Comparison of ENCODE assay signal across 1 cellular context in genomic region chr3:56917740-56918568, GRCh38.
TF ChIP-seq lines count a peak whose summit lies in the region.

No MANE protein-coding gene starts in this region.

TF ChIP-seq in GM23338, 12 proteins besides CTCF, POLR2A, EP300 and RAD21 (continued from another document):
- TF ChIP-seq, protein P1, sequence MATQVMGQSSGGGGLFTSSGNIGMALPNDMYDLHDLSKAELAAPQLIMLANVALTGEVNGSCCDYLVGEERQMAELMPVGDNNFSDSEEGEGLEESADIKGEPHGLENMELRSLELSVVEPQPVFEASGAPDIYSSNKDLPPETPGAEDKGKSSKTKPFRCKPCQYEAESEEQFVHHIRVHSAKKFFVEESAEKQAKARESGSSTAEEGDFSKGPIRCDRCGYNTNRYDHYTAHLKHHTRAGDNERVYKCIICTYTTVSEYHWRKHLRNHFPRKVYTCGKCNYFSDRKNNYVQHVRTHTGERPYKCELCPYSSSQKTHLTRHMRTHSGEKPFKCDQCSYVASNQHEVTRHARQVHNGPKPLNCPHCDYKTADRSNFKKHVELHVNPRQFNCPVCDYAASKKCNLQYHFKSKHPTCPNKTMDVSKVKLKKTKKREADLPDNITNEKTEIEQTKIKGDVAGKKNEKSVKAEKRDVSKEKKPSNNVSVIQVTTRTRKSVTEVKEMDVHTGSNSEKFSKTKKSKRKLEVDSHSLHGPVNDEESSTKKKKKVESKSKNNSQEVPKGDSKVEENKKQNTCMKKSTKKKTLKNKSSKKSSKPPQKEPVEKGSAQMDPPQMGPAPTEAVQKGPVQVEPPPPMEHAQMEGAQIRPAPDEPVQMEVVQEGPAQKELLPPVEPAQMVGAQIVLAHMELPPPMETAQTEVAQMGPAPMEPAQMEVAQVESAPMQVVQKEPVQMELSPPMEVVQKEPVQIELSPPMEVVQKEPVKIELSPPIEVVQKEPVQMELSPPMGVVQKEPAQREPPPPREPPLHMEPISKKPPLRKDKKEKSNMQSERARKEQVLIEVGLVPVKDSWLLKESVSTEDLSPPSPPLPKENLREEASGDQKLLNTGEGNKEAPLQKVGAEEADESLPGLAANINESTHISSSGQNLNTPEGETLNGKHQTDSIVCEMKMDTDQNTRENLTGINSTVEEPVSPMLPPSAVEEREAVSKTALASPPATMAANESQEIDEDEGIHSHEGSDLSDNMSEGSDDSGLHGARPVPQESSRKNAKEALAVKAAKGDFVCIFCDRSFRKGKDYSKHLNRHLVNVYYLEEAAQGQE (IDR thresholded peaks at IDR 0.05; ENCODE audit: unreplicated experiment), result no peak
- TF ChIP-seq CREB1 (CRISPR knock-in tag; IDR thresholded peaks at IDR 0.05; ENCODE audit: low read depth) (no peak), ZNF114 (CRISPR knock-in tag; IDR thresholded peaks at IDR 0.05) (no peak), JUNB (IDR thresholded peaks at IDR 0.05; ENCODE audit: unreplicated experiment) (no peak), ZNF331 (CRISPR knock-in tag; IDR thresholded peaks at IDR 0.05; ENCODE audit: low read depth) (no peak), POLR2AphosphoS5 (IDR thresholded peaks at IDR 0.05; ENCODE audit: low read depth) (no peak), EZH2 (IDR thresholded peaks at IDR 0.05; ENCODE audit: low read depth, unreplicated experiment) (no peak)
- TF ChIP-seq, protein P2, sequence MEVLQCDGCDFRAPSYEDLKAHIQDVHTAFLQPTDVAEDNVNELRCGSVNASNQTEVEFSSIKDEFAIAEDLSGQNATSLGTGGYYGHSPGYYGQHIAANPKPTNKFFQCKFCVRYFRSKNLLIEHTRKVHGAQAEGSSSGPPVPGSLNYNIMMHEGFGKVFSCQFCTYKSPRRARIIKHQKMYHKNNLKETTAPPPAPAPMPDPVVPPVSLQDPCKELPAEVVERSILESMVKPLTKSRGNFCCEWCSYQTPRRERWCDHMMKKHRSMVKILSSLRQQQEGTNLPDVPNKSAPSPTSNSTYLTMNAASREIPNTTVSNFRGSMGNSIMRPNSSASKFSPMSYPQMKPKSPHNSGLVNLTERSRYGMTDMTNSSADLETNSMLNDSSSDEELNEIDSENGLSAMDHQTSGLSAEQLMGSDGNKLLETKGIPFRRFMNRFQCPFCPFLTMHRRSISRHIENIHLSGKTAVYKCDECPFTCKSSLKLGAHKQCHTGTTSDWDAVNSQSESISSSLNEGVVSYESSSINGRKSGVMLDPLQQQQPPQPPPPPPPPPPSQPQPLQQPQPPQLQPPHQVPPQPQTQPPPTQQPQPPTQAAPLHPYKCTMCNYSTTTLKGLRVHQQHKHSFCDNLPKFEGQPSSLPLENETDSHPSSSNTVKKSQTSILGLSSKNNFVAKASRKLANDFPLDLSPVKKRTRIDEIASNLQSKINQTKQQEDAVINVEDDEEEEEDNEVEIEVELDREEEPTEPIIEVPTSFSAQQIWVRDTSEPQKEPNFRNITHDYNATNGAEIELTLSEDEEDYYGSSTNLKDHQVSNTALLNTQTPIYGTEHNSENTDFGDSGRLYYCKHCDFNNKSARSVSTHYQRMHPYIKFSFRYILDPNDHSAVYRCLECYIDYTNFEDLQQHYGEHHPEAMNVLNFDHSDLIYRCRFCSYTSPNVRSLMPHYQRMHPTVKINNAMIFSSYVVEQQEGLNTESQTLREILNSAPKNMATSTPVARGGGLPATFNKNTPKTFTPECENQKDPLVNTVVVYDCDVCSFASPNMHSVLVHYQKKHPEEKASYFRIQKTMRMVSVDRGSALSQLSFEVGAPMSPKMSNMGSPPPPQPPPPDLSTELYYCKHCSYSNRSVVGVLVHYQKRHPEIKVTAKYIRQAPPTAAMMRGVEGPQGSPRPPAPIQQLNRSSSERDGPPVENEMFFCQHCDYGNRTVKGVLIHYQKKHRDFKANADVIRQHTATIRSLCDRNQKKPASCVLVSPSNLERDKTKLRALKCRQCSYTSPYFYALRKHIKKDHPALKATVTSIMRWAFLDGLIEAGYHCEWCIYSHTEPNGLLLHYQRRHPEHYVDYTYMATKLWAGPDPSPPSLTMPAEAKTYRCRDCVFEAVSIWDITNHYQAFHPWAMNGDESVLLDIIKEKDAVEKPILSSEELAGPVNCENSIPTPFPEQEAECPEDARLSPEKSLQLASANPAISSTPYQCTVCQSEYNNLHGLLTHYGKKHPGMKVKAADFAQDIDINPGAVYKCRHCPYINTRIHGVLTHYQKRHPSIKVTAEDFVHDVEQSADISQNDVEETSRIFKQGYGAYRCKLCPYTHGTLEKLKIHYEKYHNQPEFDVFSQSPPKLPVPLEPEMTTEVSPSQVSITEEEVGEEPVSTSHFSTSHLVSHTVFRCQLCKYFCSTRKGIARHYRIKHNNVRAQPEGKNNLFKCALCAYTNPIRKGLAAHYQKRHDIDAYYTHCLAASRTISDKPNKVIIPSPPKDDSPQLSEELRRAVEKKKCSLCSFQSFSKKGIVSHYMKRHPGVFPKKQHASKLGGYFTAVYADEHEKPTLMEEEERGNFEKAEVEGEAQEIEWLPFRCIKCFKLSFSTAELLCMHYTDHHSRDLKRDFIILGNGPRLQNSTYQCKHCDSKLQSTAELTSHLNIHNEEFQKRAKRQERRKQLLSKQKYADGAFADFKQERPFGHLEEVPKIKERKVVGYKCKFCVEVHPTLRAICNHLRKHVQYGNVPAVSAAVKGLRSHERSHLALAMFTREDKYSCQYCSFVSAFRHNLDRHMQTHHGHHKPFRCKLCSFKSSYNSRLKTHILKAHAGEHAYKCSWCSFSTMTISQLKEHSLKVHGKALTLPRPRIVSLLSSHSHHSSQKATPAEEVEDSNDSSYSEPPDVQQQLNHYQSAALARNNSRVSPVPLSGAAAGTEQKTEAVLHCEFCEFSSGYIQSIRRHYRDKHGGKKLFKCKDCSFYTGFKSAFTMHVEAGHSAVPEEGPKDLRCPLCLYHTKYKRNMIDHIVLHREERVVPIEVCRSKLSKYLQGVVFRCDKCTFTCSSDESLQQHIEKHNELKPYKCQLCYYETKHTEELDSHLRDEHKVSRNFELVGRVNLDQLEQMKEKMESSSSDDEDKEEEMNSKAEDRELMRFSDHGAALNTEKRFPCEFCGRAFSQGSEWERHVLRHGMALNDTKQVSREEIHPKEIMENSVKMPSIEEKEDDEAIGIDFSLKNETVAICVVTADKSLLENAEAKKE (CRISPR knock-in tag; IDR thresholded peaks at IDR 0.05), result no peak
